8 cellular contexts compared by ENCODE assay signal in the genomic region with DNA sequence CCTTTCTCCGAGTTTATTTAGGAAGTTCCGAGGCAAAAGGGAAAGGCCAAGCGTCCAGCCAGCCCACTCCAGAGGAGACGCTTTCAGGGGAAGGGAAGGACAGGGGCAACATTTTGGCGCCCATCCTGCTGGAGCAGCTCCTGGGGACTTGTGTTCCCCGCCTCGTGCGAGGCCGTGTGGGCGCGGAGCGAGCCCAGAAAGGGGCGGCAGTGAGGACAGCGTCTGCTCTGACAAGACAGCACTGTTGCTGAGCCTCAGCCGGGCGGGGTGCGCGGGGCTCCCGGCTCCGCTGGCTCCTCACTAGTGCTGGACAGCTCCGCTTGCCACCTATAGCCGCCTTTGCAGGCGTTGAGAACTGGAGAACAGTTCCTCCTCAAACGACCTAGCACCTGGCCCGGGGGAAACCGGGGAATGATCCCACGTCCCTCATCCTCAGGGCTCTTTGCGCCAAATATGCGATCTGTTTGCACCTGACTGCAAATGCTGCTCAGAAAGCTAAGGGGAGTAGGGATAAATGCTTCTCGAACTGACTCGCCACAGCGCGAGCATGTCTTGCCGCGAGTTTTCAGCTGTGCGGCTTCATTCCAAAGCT.
DNase-seq lines count a peak whose midpoint lies in the region.

No MANE protein-coding gene starts in this region.

- in situ Hi-C loops in T47D (cut with HindIII; ENCODE audit: low pct_unique_long_range_greater_than_20kb, low sequenced_read_pairs): no loop called here

- peak; percentile 10 for DNase-seq in DMS79 treated with DMSO at 0.1 percent for 48 hours (lab: John Stamatoyannopoulos, UW)
- no peak for DNase-seq in DMS79 (lab: John Stamatoyannopoulos, UW)
- peak; percentile 4 for DNase-seq in NCI-H2227 treated with DMSO at 0.1 percent for 48 hours (lab: John Stamatoyannopoulos, UW)
- DNase-seq in T47D (ENCODE audit: low read depth in 1 of 2, low spot score in 1 of 2): peak; percentile 89 to 99
- peak; percentile 33 for DNase-seq in skeletal muscle cell (ENCODE audit: low read depth)
- DNase-seq in foreskin melanocyte: no peak
- DNase-seq in GOT3 (lab: John Stamatoyannopoulos, UW): no peak

- H3K4me3 ChIP-seq in iPS-11a (ENCODE audit: low read depth, low read length) (peak overlapping the region; percentile 31), skeletal muscle cell (ENCODE audit: low read depth, low read length) (peak overlapping the region; percentile 47)

Comparison
In these comparisons a context has a peak if more than half of its experiments do, and no peak if none do; other contexts are left out.
1. DNase-seq: peak in DMS79 treated with DMSO at 0.1 percent for 48 hours (single experiment), NCI-H2227 treated with DMSO at 0.1 percent for 48 hours (single experiment), T47D (2 of 2) and skeletal muscle cell (single experiment); none in DMS79 (single experiment), foreskin melanocyte (single experiment) and GOT3 (single experiment).